In the genomic region with DNA sequence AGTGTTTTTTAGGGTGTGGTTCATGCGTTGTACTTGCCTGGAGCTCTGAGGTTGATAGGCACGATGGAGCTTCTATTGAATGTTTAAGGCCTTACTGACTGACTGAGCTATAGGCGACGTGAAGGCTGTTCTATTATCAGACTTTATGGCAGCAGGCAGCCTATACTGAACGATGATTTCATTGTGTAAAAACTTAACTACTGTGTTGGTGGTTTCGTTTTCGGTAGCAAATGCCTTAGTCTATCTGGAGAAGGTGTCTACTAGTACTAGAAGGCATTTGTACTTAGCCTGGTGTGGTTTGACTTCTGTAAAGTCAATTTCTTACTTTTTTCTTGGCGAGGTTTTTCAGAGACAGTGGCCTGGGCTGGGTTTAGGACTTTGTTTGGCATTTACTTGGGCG, we compare ENCODE assay signal across 8 cellular contexts.
DNase-seq lines count a peak whose midpoint lies in the region; ATAC-seq and TF ChIP-seq lines count a peak whose summit lies in the region.
"Not testable (repeated sequence)": the region's sequence is repeated elsewhere in the genome, so short reads cannot be mapped to it uniquely, and the experiment has no call there.

No MANE protein-coding gene starts in this region.

- H3K27me3 Mint-ChIP-seq in CD4-positive, CD25-positive, alpha-beta regulatory T cell; H9 (ENCODE audit: low read depth); central memory CD8-positive, alpha-beta T cell; endodermal cell (ENCODE audit: insufficient read depth); neural progenitor cell (ENCODE audit: insufficient read depth, low read depth): not testable (repeated sequence)

- WGBS in H9 (ENCODE audit: extremely low coverage, insufficient read length, low lambda C conversion rate), result no CpG with 5 or more reads among the region's 9 CpGs
- 92 to 98% methylated on average over 4 to 9 of the region's 9 CpGs for WGBS in endodermal cell (ENCODE audit: insufficient coverage in 1 of 2, insufficient read length in 1 of 2), 2 experiments
- 69% methylated on average over 9 of the region's 9 CpGs for WGBS in mesenchymal stem cell
- WGBS in transverse colon (ENCODE audit: low coverage in 1 of 2), 2 donors, result 32 to 44% methylated on average over 6 to 9 of the region's 9 CpGs

- H2BK5ac ChIP-seq in H9 (ENCODE audit: insufficient read length, low read length); mesenchymal stem cell (ENCODE audit: low read depth, low read length, poor library complexity, severe bottlenecking): not testable (repeated sequence)

- H3K27ac ChIP-seq in CD4-positive, CD25-positive, alpha-beta regulatory T cell (ENCODE audit: insufficient read depth, low read length, poor library complexity, severe bottlenecking), result peak overlapping the region; percentile 77
- H3K27ac ChIP-seq in H9 (ENCODE audit: insufficient read length, low read depth, low read length); endodermal cell (ENCODE audit: low read depth, low read length); mesenchymal stem cell (ENCODE audit: low read length, poor library complexity, severe bottlenecking); neural progenitor cell: not testable (repeated sequence)
- H3K27ac ChIP-seq in Peyer's patch (peak overlapping the region in 3 of 4 donors; percentile 13 to 84 (median 26)), transverse colon (peak overlapping the region; percentile 71 to 83 (median 78))

- not testable (repeated sequence) for H2BK120ac ChIP-seq in H9 (ENCODE audit: low read depth, low read length, poor library complexity, severe bottlenecking); mesenchymal stem cell (ENCODE audit: low read depth, low read length)

- H3K23ac ChIP-seq in H9 (ENCODE audit: insufficient read length, low read depth, low read length); mesenchymal stem cell (ENCODE audit: low read length in 2 of 2): not testable (repeated sequence)

- H4K91ac ChIP-seq in H9 (ENCODE audit: insufficient read length, low read depth, low read length); mesenchymal stem cell (ENCODE audit: low read length): not testable (repeated sequence)

- not testable (repeated sequence) for H3K36me3 Mint-ChIP-seq in CD4-positive, CD25-positive, alpha-beta regulatory T cell; central memory CD8-positive, alpha-beta T cell (ENCODE audit: insufficient read depth); neural progenitor cell
- H3K36me3 Mint-ChIP-seq in H9 (ENCODE audit: insufficient read depth in 1 of 3, low read depth in 3 of 3), result peaks cover 25 to 33% (median 33%) of the 10 kb centered on the region in 3 experiments
- H3K36me3 Mint-ChIP-seq in endodermal cell (ENCODE audit: low read depth), result peaks cover 36% of the 10 kb centered on the region

- in situ Hi-C loops in transverse colon (cut with MboI; ENCODE audit: low pct_ligation_motif_present in 1 of 4, low pct_unique_long_range_greater_than_20kb in 1 of 4, low sequenced_read_pairs in 3 of 4), result not testable (repeated sequence)

- intact Hi-C loops in transverse colon (cut with DNase I; ENCODE audit: low total_unique reads), result not testable (repeated sequence)

- not testable (repeated sequence) for H3T11ph ChIP-seq in H9 (ENCODE audit: low read length)

- peak overlapping the region; percentile 53 for H3K4me3 ChIP-seq in CD4-positive, CD25-positive, alpha-beta regulatory T cell (ENCODE audit: low read depth, low read length)
- H3K4me3 ChIP-seq in Peyer's patch (peak overlapping the region in 2 of 4 donors; percentile 35 to 52), endodermal cell (ENCODE audit: low read length) (peak overlapping the region; percentile 65), transverse colon (peak overlapping the region in 3 of 4 donors; percentile 14 to 43 (median 29))
- H3K4me3 ChIP-seq in mesenchymal stem cell (ENCODE audit: insufficient read depth in 1 of 2, low read depth in 1 of 2, low read length in 2 of 2); neural progenitor cell: not testable (repeated sequence)

- not testable (repeated sequence) for TF ChIP-seq POLR2A in Peyer's patch (IDR thresholded peaks at IDR 0.05)
- peak; percentile 55 for TF ChIP-seq POLR2A in transverse colon (IDR thresholded peaks at IDR 0.05)

- H3K56ac ChIP-seq in H9 (ENCODE audit: insufficient read length, low read depth, low read length), result not testable (repeated sequence)

- DNase-seq in CD4-positive, CD25-positive, alpha-beta regulatory T cell; H9; Peyer's patch; central memory CD8-positive, alpha-beta T cell (ENCODE audit: low spot score in 2 of 2); neural progenitor cell (ENCODE audit: low spot score): not testable (repeated sequence)
- DNase-seq in endodermal cell (peak; percentile 38), mesenchymal stem cell (peak; percentile 5), transverse colon (peak; percentile 8)

- H3K14ac ChIP-seq in H9 (ENCODE audit: insufficient read depth, low read length); mesenchymal stem cell (ENCODE audit: low read length in 2 of 2): not testable (repeated sequence)

- not testable (repeated sequence) for H3K36me3 ChIP-seq in CD4-positive, CD25-positive, alpha-beta regulatory T cell (ENCODE audit: control insufficient read depth, insufficient read depth, low read length); Peyer's patch; mesenchymal stem cell (ENCODE audit: control insufficient read depth in 1 of 2, insufficient read depth in 2 of 2, low read depth in 1 of 2, low read length in 2 of 2); neural progenitor cell; transverse colon
- H3K36me3 ChIP-seq in endodermal cell (ENCODE audit: control insufficient read depth, insufficient read depth, low read length), result peaks cover 26% of the 10 kb centered on the region

- H3K4me3 Mint-ChIP-seq in CD4-positive, CD25-positive, alpha-beta regulatory T cell; H9; central memory CD8-positive, alpha-beta T cell; endodermal cell; neural progenitor cell: not testable (repeated sequence)

- not testable (repeated sequence) for H3K79me2 ChIP-seq in H9 (ENCODE audit: insufficient read depth, low read length); neural progenitor cell (ENCODE audit: low read depth)

- TF ChIP-seq EP300 in transverse colon (IDR thresholded peaks at IDR 0.05; ENCODE audit: low read depth), result not testable (repeated sequence)

- H3K18ac ChIP-seq in H9 (ENCODE audit: insufficient read length, low read depth, low read length), result peak overlapping the region; percentile 79
- H3K18ac ChIP-seq in mesenchymal stem cell (ENCODE audit: low read depth in 1 of 2, low read length in 2 of 2), result not testable (repeated sequence)

- TF ChIP-seq CTCF in H9 (conservative IDR thresholded peaks at IDR 0.05); Peyer's patch (IDR thresholded peaks at IDR 0.05); endodermal cell (conservative IDR thresholded peaks at IDR 0.05); neural progenitor cell (IDR thresholded peaks at IDR 0.05); transverse colon (IDR thresholded peaks at IDR 0.05): not testable (repeated sequence)

- not testable (repeated sequence) for ATAC-seq in CD4-positive, CD25-positive, alpha-beta regulatory T cell (ENCODE audit: low read depth in 2 of 2)
- ATAC-seq in central memory CD8-positive, alpha-beta T cell (replicated peaks; ENCODE audit: extremely low read depth, poor library complexity, severe bottlenecking), result peak; percentile 24

- not testable (repeated sequence) for H2BK15ac ChIP-seq in H9 (ENCODE audit: low read depth, low read length); mesenchymal stem cell (ENCODE audit: low read depth, poor library complexity, severe bottlenecking)

- not testable (repeated sequence) for H4K8ac ChIP-seq in H9 (replicated peaks; ENCODE audit: insufficient read length, low read depth, low read length); mesenchymal stem cell (ENCODE audit: low read length)

- H3F3A ChIP-seq in neural progenitor cell (ENCODE audit: low read depth), result not testable (repeated sequence)

- H3K4me1 ChIP-seq in CD4-positive, CD25-positive, alpha-beta regulatory T cell (ENCODE audit: control insufficient read depth, insufficient read depth, low read length, poor library complexity, severe bottlenecking); H9 (ENCODE audit: insufficient read depth, low read length); Peyer's patch; endodermal cell (ENCODE audit: control insufficient read depth, insufficient read depth, low read length); mesenchymal stem cell (ENCODE audit: control insufficient read depth, insufficient read depth, low read depth, low read length); transverse colon: not testable (repeated sequence)
- H3K4me1 ChIP-seq in neural progenitor cell, result peaks cover 16% of the 10 kb centered on the region

- H2BK20ac ChIP-seq in H9 (ENCODE audit: low read depth, low read length, poor library complexity, severe bottlenecking), result not testable (repeated sequence)

- not testable (repeated sequence) for H2AFZ ChIP-seq in H9 (ENCODE audit: low read length); mesenchymal stem cell (ENCODE audit: low read depth, low read length); neural progenitor cell (replicated peaks)

- not testable (repeated sequence) for H3K9me3 ChIP-seq in CD4-positive, CD25-positive, alpha-beta regulatory T cell (ENCODE audit: control insufficient read depth in 2 of 2, low read length in 2 of 2); H9 (ENCODE audit: control insufficient read depth, low read depth, low read length); Peyer's patch; mesenchymal stem cell (ENCODE audit: control insufficient read depth, low read length); neural progenitor cell (ENCODE audit: low read depth); transverse colon
- H3K9me3 ChIP-seq in endodermal cell (ENCODE audit: control insufficient read depth, low read length), result peaks cover 58% of the 10 kb centered on the region

- not testable (repeated sequence) for H3K79me1 ChIP-seq in H9 (ENCODE audit: insufficient read depth, low read depth, low read length, poor library complexity, severe bottlenecking); mesenchymal stem cell (replicated peaks; ENCODE audit: low read length, poor library complexity, severe bottlenecking)

- not testable (repeated sequence) for H2AK5ac ChIP-seq in H9 (ENCODE audit: insufficient read length, low read length); mesenchymal stem cell (ENCODE audit: low read length, severe bottlenecking)

- not testable (repeated sequence) for H3K9me3 Mint-ChIP-seq in CD4-positive, CD25-positive, alpha-beta regulatory T cell; central memory CD8-positive, alpha-beta T cell; neural progenitor cell
- peaks cover 2 to 35% of the 10 kb centered on the region in 2 experiments; a peak in 3 of 5 replicates for H3K9me3 Mint-ChIP-seq in H9
- peaks cover 36% of the 10 kb centered on the region for H3K9me3 Mint-ChIP-seq in endodermal cell

- not testable (repeated sequence) for H3K27ac Mint-ChIP-seq in CD4-positive, CD25-positive, alpha-beta regulatory T cell; H9; central memory CD8-positive, alpha-beta T cell (ENCODE audit: low read depth); endodermal cell; neural progenitor cell

- not testable (repeated sequence) for H2BK12ac ChIP-seq in H9 (ENCODE audit: insufficient read length, low read depth, low read length); mesenchymal stem cell (ENCODE audit: low read length in 2 of 2)

- not testable (repeated sequence) for H3K4ac ChIP-seq in H9 (ENCODE audit: low read depth, low read length); mesenchymal stem cell (ENCODE audit: low read depth in 1 of 2, low read length in 2 of 2)

- not testable (repeated sequence) for H3K4me1 Mint-ChIP-seq in CD4-positive, CD25-positive, alpha-beta regulatory T cell; central memory CD8-positive, alpha-beta T cell
- H3K4me1 Mint-ChIP-seq in H9 (peaks cover 19 to 23% of the 10 kb centered on the region in 2 experiments), endodermal cell (peaks cover 14% of the 10 kb centered on the region), neural progenitor cell (peaks cover 31% of the 10 kb centered on the region)

- H3K4me2 ChIP-seq in H9 (ENCODE audit: insufficient read depth, insufficient read length, low read length); mesenchymal stem cell (ENCODE audit: low read length, poor library complexity, severe bottlenecking): not testable (repeated sequence)
- H3K4me2 ChIP-seq in neural progenitor cell, result peak overlapping the region; percentile 62

- not testable (repeated sequence) for H3K9ac ChIP-seq in H9 (ENCODE audit: extremely low read depth, insufficient read length, low read length); mesenchymal stem cell (ENCODE audit: low read length); neural progenitor cell
- peak overlapping the region; percentile 3 for H3K9ac ChIP-seq in endodermal cell (ENCODE audit: extremely low read depth, low read length, poor library complexity, severe bottlenecking)

- not testable (repeated sequence) for H4K5ac ChIP-seq in H9 (ENCODE audit: insufficient read length, low read depth, low read length)

- H4K20me1 ChIP-seq in H9 (ENCODE audit: control insufficient read depth, insufficient read depth, insufficient read length); neural progenitor cell (ENCODE audit: low read depth): not testable (repeated sequence)

- not testable (repeated sequence) for H3K23me2 ChIP-seq in H9 (ENCODE audit: insufficient read length, low read depth, low read length, poor library complexity, severe bottlenecking)

- not testable (repeated sequence) for H3K27me3 ChIP-seq in CD4-positive, CD25-positive, alpha-beta regulatory T cell (ENCODE audit: control insufficient read depth, insufficient read depth, low read length); H9 (ENCODE audit: insufficient read depth, low read length); Peyer's patch; endodermal cell (ENCODE audit: control insufficient read depth, insufficient read depth, low read length, poor library complexity, severe bottlenecking); mesenchymal stem cell (ENCODE audit: control insufficient read depth in 1 of 2, insufficient read depth in 1 of 2, low read length in 2 of 2); neural progenitor cell; transverse colon
